Comparison of ENCODE assay signal across 14 cellular contexts in genomic region chr5:149053027-149053705, GRCh38. TPM values are rescaled to one million over a fixed set of nuclear protein-coding genes. Genes with fewer than 3 reads are reported as not detected.
DNase-seq lines count a peak whose midpoint lies in the region; FAIRE-seq and TF ChIP-seq lines count a peak whose summit lies in the region.
"Had no signal": no experiment of that assay in that cellular context is flagged by ENCODE, and none has a peak within 500 bp of the region (broad histone marks: within the 10 kb centered on the region; RNA-seq: fewer than 3 reads in every experiment).

No MANE protein-coding gene starts in this region.

- H3K4me3 ChIP-seq in cardiac fibroblast (replicated peaks in 1 of 2; ENCODE audit: low read depth in 2 of 2, low read length in 2 of 2) (no peak overlapping the region), kidney epithelial cell (ENCODE audit: low read depth, low read length) (no peak overlapping the region), endodermal cell (ENCODE audit: low read length) (no peak overlapping the region)
- H3K4me3 ChIP-seq: lower lobe of right lung, spleen had no signal

- WGBS in endodermal cell (ENCODE audit: insufficient coverage in 1 of 2, insufficient read length in 1 of 2), 2 experiments = 83% methylated on average over 2 of the region's 2 CpGs; no CpG with 5 or more reads in 1 of the 2 experiments

- no peak overlapping the region for H3K27ac ChIP-seq in endodermal cell (ENCODE audit: low read depth, low read length)
- H3K27ac ChIP-seq: lower lobe of right lung, spleen had no signal

- POLR2A ChIA-PET in activated CD4-positive, alpha-beta T cell treated with anti-CD3 and anti-CD28 coated beads, Interleukin-2, amount 10 ng/mL, durations not matched to agents 7 days and 5 days (lab: Charles Lee) = no interaction called here

- H3K9me3 ChIP-seq in endodermal cell (ENCODE audit: control insufficient read depth, low read length) = peaks cover 11% of the 10 kb centered on the region
- H3K9me3 ChIP-seq: lower lobe of right lung had no signal

- no peaks in the 10 kb centered on the region for H3K4me1 Mint-ChIP-seq in activated CD4-positive, alpha-beta T cell treated with anti-CD3 and anti-CD28 coated beads, Interleukin-2, amount 10 ng/mL, durations not matched to agents 7 days and 5 days
- no peaks in the 10 kb centered on the region for H3K4me1 Mint-ChIP-seq in endodermal cell
- H3K4me1 Mint-ChIP-seq: activated naive CD8-positive, alpha-beta T cell treated with anti-CD3 and anti-CD28 coated beads for 36 hours had no signal

- peak; percentile 79 for DNase-seq in HT-29 (ENCODE audit: low spot score)
- DNase-seq in cardiac fibroblast (ENCODE audit: low read depth in 2 of 2) = peak; percentile 43 to 62
- DNase-seq in kidney epithelial cell (ENCODE audit: low read depth) = peak; percentile 50
- DNase-seq in activated CD4-positive, alpha-beta T cell treated with anti-CD3 and anti-CD28 coated beads, Interleukin-2, amount 10 ng/mL, durations not matched to agents 7 days and 5 days = no peak
- no peak for DNase-seq in NK-92 treated with Interleukin-12 subunit alpha and Interleukin-12 subunit beta, amount 100 ng/mL, for 24 hours (lab: John Stamatoyannopoulos, UW)
- no peak for DNase-seq in activated CD4-positive, CD25-positive, alpha-beta regulatory T cell (lab: John Stamatoyannopoulos, UW)
- DNase-seq in endodermal cell = no peak
- DNase-seq: activated naive CD8-positive, alpha-beta T cell treated with anti-CD3 and anti-CD28 coated beads for 36 hours; DMS 273 treated with DMSO at 0.1 percent for 48 hours; lower lobe of right lung; spleen had no signal

- no peak for TF ChIP-seq CTCF in cardiac fibroblast (IDR thresholded peaks at IDR 0.05; ENCODE audit: low read depth, low read length)
- TF ChIP-seq CTCF in kidney epithelial cell (IDR thresholded peaks at IDR 0.05; ENCODE audit: insufficient read depth, low read length, poor library complexity, severe bottlenecking) = no peak
- TF ChIP-seq CTCF in endodermal cell (conservative IDR thresholded peaks at IDR 0.05) = no peak

- H3K27me3 Mint-ChIP-seq in activated CD4-positive, alpha-beta T cell treated with anti-CD3 and anti-CD28 coated beads, Interleukin-2, amount 10 ng/mL, durations not matched to agents 7 days and 5 days = peaks cover 2% of the 10 kb centered on the region
- H3K27me3 Mint-ChIP-seq in endodermal cell (ENCODE audit: insufficient read depth) = no peaks in the 10 kb centered on the region
- H3K27me3 Mint-ChIP-seq: dendritic cell treated with granulocyte-macrophage colony-stimulating factor and Interleukin-4, amounts not matched to agents 40 ng/mL and 50 ng/mL, for 4 days; type B pancreatic cell had no signal

- no peaks in the 10 kb centered on the region for H3K36me3 Mint-ChIP-seq in activated CD4-positive, alpha-beta T cell treated with anti-CD3 and anti-CD28 coated beads, Interleukin-2, amount 10 ng/mL, durations not matched to agents 7 days and 5 days (ENCODE audit: low read depth)
- no peaks in the 10 kb centered on the region for H3K36me3 Mint-ChIP-seq in endodermal cell (ENCODE audit: low read depth)
- H3K36me3 Mint-ChIP-seq: activated naive CD8-positive, alpha-beta T cell treated with anti-CD3 and anti-CD28 coated beads for 36 hours; type B pancreatic cell had no signal

- peaks cover 2% of the 10 kb centered on the region for H3K4me1 ChIP-seq in endodermal cell (ENCODE audit: control insufficient read depth, insufficient read depth, low read length)
- H3K4me1 ChIP-seq: lower lobe of right lung, spleen had no signal

- peak; percentile 27 for FAIRE-seq in A204.1 (lab: Jason Lieb, UNC)

- H3K9me3 Mint-ChIP-seq in activated CD4-positive, alpha-beta T cell treated with anti-CD3 and anti-CD28 coated beads, Interleukin-2, amount 10 ng/mL, durations not matched to agents 7 days and 5 days = no peaks in the 10 kb centered on the region
- H3K9me3 Mint-ChIP-seq in endodermal cell = peaks cover 3% of the 10 kb centered on the region
- H3K9me3 Mint-ChIP-seq: activated naive CD8-positive, alpha-beta T cell treated with anti-CD3 and anti-CD28 coated beads for 36 hours; dendritic cell treated with granulocyte-macrophage colony-stimulating factor and Interleukin-4, amounts not matched to agents 40 ng/mL and 50 ng/mL, for 4 days; type B pancreatic cell had no signal

- H3K9ac ChIP-seq in endodermal cell (ENCODE audit: extremely low read depth, low read length, poor library complexity, severe bottlenecking) = no peak overlapping the region

- no peaks in the 10 kb centered on the region for H3K27me3 ChIP-seq in kidney epithelial cell (ENCODE audit: control insufficient read depth, insufficient read depth, low read length)
- H3K27me3 ChIP-seq in endodermal cell (ENCODE audit: control insufficient read depth, insufficient read depth, low read length, poor library complexity, severe bottlenecking) = no peaks in the 10 kb centered on the region
- H3K27me3 ChIP-seq: spleen had no signal

- no peak overlapping the region for H3K27ac Mint-ChIP-seq in activated CD4-positive, alpha-beta T cell treated with anti-CD3 and anti-CD28 coated beads, Interleukin-2, amount 10 ng/mL, durations not matched to agents 7 days and 5 days
- no peak overlapping the region for H3K27ac Mint-ChIP-seq in endodermal cell
- H3K27ac Mint-ChIP-seq: activated naive CD8-positive, alpha-beta T cell treated with anti-CD3 and anti-CD28 coated beads for 36 hours; dendritic cell treated with granulocyte-macrophage colony-stimulating factor and Interleukin-4, amounts not matched to agents 40 ng/mL and 50 ng/mL, for 4 days; type B pancreatic cell had no signal

- no peak overlapping the region for H3K4me3 Mint-ChIP-seq in activated CD4-positive, alpha-beta T cell treated with anti-CD3 and anti-CD28 coated beads, Interleukin-2, amount 10 ng/mL, durations not matched to agents 7 days and 5 days
- H3K4me3 Mint-ChIP-seq in endodermal cell = no peak overlapping the region
- H3K4me3 Mint-ChIP-seq: activated naive CD8-positive, alpha-beta T cell treated with anti-CD3 and anti-CD28 coated beads for 36 hours; dendritic cell treated with granulocyte-macrophage colony-stimulating factor and Interleukin-4, amounts not matched to agents 40 ng/mL and 50 ng/mL, for 4 days; type B pancreatic cell had no signal

- CTCF ChIA-PET in activated CD4-positive, alpha-beta T cell treated with anti-CD3 and anti-CD28 coated beads, Interleukin-2, amount 10 ng/mL, durations not matched to agents 7 days and 5 days (lab: Charles Lee) = interaction anchor here (0.6 kb wide), 2 partner anchors 9 to 315 kb away, joined by 3 read pairs; no protein-coding TSS in a partner anchor

- H3K36me3 ChIP-seq in kidney epithelial cell (ENCODE audit: control insufficient read depth, insufficient read depth, low read length) = no peaks in the 10 kb centered on the region
- no peaks in the 10 kb centered on the region for H3K36me3 ChIP-seq in endodermal cell (ENCODE audit: control insufficient read depth, insufficient read depth, low read length)
- H3K36me3 ChIP-seq: lower lobe of right lung, spleen had no signal

RNA-seq across cellular contexts. Expression of gene SH3TC2, which starts 9.7 kb away (rescaled TPM):
- 18.0 and 19.9 TPM in 2 replicates for total RNA-seq in HT-29 (2014; rRNA removed; shearing (Covaris generic))
- total RNA-seq in kidney epithelial cell (7.9 and 8.4 TPM in 2 replicates), endodermal cell (under 1 TPM; 0.27 to 0.75 TPM)
- total RNA-seq in activated CD4-positive, alpha-beta T cell treated with anti-CD3 and anti-CD28 coated beads, Interleukin-2, amount 10 ng/mL, durations not matched to agents 7 days and 5 days = not detected
- 0.53 TPM for polyA plus RNA-seq in endodermal cell (2013, experiment 1 of 2)
- polyA plus RNA-seq in endodermal cell (2013, experiment 2 of 2) = 0.21 TPM
- total RNA-seq: activated naive CD8-positive, alpha-beta T cell treated with anti-CD3 and anti-CD28 coated beads for 36 hours had no signal

Comparison
In these comparisons a context has a peak if more than half of its experiments do, and no peak if none do; other contexts are left out.
1. DNase-seq: peak in HT-29 (single experiment), cardiac fibroblast (2 of 2) and kidney epithelial cell (single experiment); none in activated CD4-positive, alpha-beta T cell treated with anti-CD3 and anti-CD28 coated beads, Interleukin-2, amount 10 ng/mL, durations not matched to agents 7 days and 5 days (single experiment), NK-92 treated with Interleukin-12 subunit alpha and Interleukin-12 subunit beta, amount 100 ng/mL, for 24 hours (single experiment), activated CD4-positive, CD25-positive, alpha-beta regulatory T cell (0 of 4) and endodermal cell (single experiment).